ENCODE assay signal across 16 cellular contexts in the genomic region with DNA sequence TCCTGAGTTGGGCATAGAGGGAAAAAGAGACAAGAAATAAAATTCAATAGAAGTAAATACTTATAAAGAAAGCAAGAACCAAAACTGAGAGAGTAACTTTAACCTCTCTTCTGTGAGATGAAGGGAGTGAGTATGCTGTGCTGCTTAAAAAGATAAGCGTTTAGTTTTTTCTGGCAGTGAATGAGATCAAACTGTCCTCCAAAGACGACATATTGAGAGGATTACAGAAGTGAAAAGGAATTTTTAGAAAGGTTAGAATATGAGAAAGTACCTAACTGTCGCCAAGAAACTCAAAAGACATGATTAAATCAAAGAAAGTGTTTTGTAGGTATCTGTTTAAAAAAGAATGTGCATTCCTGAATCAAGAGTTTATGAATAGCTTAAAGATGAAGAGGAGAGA. TPM values are rescaled to one million over a fixed set of nuclear protein-coding genes. Genes with fewer than 3 reads are reported as not detected.
DNase-seq lines count a peak whose midpoint lies in the region; ATAC-seq and TF ChIP-seq lines count a peak whose summit lies in the region.
"Had no signal": no experiment of that assay in that cellular context is flagged by ENCODE, and none has a peak within 500 bp of the region (broad histone marks: within the 10 kb centered on the region; RNA-seq: fewer than 3 reads in every experiment).

No MANE protein-coding gene starts in this region.

- no peak for DNase-seq in HFFc6
- no peak for DNase-seq in activated B cell treated with CpG ODN at 0.5 μM for 24 hours
- DNase-seq in heart right ventricle = no peak
- no peak for DNase-seq in smooth muscle cell (lab: John Stamatoyannopoulos, UW; ENCODE audit: unreplicated experiment)
- DNase-seq in stimulated activated CD4-positive, alpha-beta T cell treated with anti-CD3 and anti-CD28 coated beads, Interleukin-4, amount 100 ng/mL, for 1 hour = no peak
- no peak for DNase-seq in NK-92 treated with Interleukin-12 subunit alpha and Interleukin-12 subunit beta, amount 100 ng/mL, for 24 hours (lab: John Stamatoyannopoulos, UW)
- DNase-seq: activated CD4-positive, alpha-beta T cell treated with anti-CD3 and anti-CD28 coated beads, Interleukin-2, amount 10 ng/mL, durations not matched to agents 24 days and 14 days; central memory CD4-positive, alpha-beta T cell; head of caudate nucleus; KG1; naive thymus-derived CD8-positive, alpha-beta T cell; RPMI8226 had no signal

- H3K9me3 Mint-ChIP-seq in HFFc6 (no peaks in the 10 kb centered on the region), activated B cell treated with CpG ODN at 0.5 μM for 24 hours (no peaks in the 10 kb centered on the region)
- H3K9me3 Mint-ChIP-seq: activated CD4-positive, alpha-beta T cell treated with anti-CD3 and anti-CD28 coated beads, Interleukin-2, amount 10 ng/mL, durations not matched to agents 24 days and 14 days; activated naive CD4-positive, alpha-beta T cell treated with anti-CD3 and anti-CD28 coated beads, Interleukin-2, amount 50 U/mL, for 72 hours; naive thymus-derived CD8-positive, alpha-beta T cell; T-helper 1 cell treated with Interleukin-12 subunit alpha and Interleukin-12 subunit beta and Interleukin-4 antibody, amounts not matched to agents 30 μg/mL and 1 μg/mL, for 36 hours had no signal

- H3K4me3 ChIP-seq in heart right ventricle (peak overlapping the region in 6 of 10 donors; percentile 7 to 48 (median 46)), smooth muscle cell (no peak overlapping the region)

- H4K20me1 ChIP-seq in smooth muscle cell (ENCODE audit: low read depth) = peaks cover 15% of the 10 kb centered on the region

- POLR2A ChIA-PET in activated B cell treated with CpG ODN at 0.5 μM for 24 hours (lab: Charles Lee) = interaction anchor here (1.6 kb wide), 1 partner anchor 16 kb away, joined by 8 read pairs; a partner anchor contains a TSS

- H2AFZ ChIP-seq in smooth muscle cell (ENCODE audit: low read depth) = no peak overlapping the region

- H3K4me2 ChIP-seq in smooth muscle cell = peak overlapping the region; percentile 13

- TF ChIP-seq CTCF in HFFc6 (IDR thresholded peaks at IDR 0.05) (no peak), activated B cell treated with CpG ODN at 0.5 μM for 24 hours (IDR thresholded peaks at IDR 0.05) (no peak), heart right ventricle (IDR thresholded peaks at IDR 0.05) (no peak), smooth muscle cell (IDR thresholded peaks at IDR 0.05; ENCODE audit: borderline replicate concordance, insufficient read depth, poor library complexity, severe bottlenecking) (no peak)

- H3K4me3 Mint-ChIP-seq in HFFc6 = peak overlapping the region; percentile 9; the same call in 1 of the 2 replicates
- no peak overlapping the region for H3K4me3 Mint-ChIP-seq in activated B cell treated with CpG ODN at 0.5 μM for 24 hours
- H3K4me3 Mint-ChIP-seq: activated CD4-positive, alpha-beta T cell treated with anti-CD3 and anti-CD28 coated beads, Interleukin-2, amount 10 ng/mL, durations not matched to agents 24 days and 14 days; naive thymus-derived CD8-positive, alpha-beta T cell; T-helper 1 cell treated with Interleukin-12 subunit alpha and Interleukin-12 subunit beta and Interleukin-4 antibody, amounts not matched to agents 30 μg/mL and 1 μg/mL, for 36 hours had no signal

- H3K27ac Mint-ChIP-seq in HFFc6 = peak overlapping the region; percentile 0; the same call in 1 of the 2 replicates
- peak overlapping the region; percentile 27 for H3K27ac Mint-ChIP-seq in activated B cell treated with CpG ODN at 0.5 μM for 24 hours
- H3K27ac Mint-ChIP-seq: activated CD4-positive, alpha-beta T cell treated with anti-CD3 and anti-CD28 coated beads, Interleukin-2, amount 10 ng/mL, durations not matched to agents 24 days and 14 days; activated naive CD4-positive, alpha-beta T cell treated with anti-CD3 and anti-CD28 coated beads, Interleukin-2, amount 50 U/mL, for 72 hours; naive thymus-derived CD8-positive, alpha-beta T cell; T-helper 1 cell treated with Interleukin-12 subunit alpha and Interleukin-12 subunit beta and Interleukin-4 antibody, amounts not matched to agents 30 μg/mL and 1 μg/mL, for 36 hours had no signal

- H3K27me3 Mint-ChIP-seq in HFFc6 (ENCODE audit: insufficient read depth) (peaks cover 2% of the 10 kb centered on the region; the same call in 1 of the 2 replicates), activated B cell treated with CpG ODN at 0.5 μM for 24 hours (no peaks in the 10 kb centered on the region)

- intact Hi-C loops in activated B cell treated with CpG ODN at 0.5 μM for 24 hours (cut with micrococcal nuclease) = no loop called here
- intact Hi-C loops in heart right ventricle (cut with DNase I) = loop anchor here in 2 of 10 donors (5.0 to 10.0 kb wide), 2 partner anchors 35 to 52 kb away; no protein-coding TSS in a partner anchor

- WGBS in heart right ventricle, 2 donors = 20 to 29% methylated on average over 3 of the region's 3 CpGs
- 54% methylated on average over 3 of the region's 3 CpGs for WGBS in smooth muscle cell (ENCODE audit: low lambda C conversion rate)

- peaks cover 42% of the 10 kb centered on the region for H3K79me2 ChIP-seq in smooth muscle cell (ENCODE audit: low read depth)

- peaks cover 10 to 75% (median 65%) of the 10 kb centered on the region in 9 donors for H3K4me1 ChIP-seq in heart right ventricle
- H3K4me1 ChIP-seq in smooth muscle cell (ENCODE audit: low read depth) = peaks cover 24% of the 10 kb centered on the region

- H3K9ac ChIP-seq in smooth muscle cell (ENCODE audit: low read depth) = no peak overlapping the region

- no peaks in the 10 kb centered on the region for H3F3A ChIP-seq in smooth muscle cell (ENCODE audit: low read depth)

- peak overlapping the region in 9 of 10 donors; percentile 41 to 79 (median 70) for H3K27ac ChIP-seq in heart right ventricle
- H3K27ac ChIP-seq in smooth muscle cell (ENCODE audit: low read depth) = peak overlapping the region; percentile 43

- CTCF ChIA-PET in activated B cell treated with CpG ODN at 0.5 μM for 24 hours (lab: Charles Lee) = no interaction called here

- H3K36me3 Mint-ChIP-seq in HFFc6 (ENCODE audit: low read depth) (no peaks in the 10 kb centered on the region), activated B cell treated with CpG ODN at 0.5 μM for 24 hours (ENCODE audit: low read depth) (no peaks in the 10 kb centered on the region)
- H3K36me3 Mint-ChIP-seq: activated naive CD4-positive, alpha-beta T cell treated with anti-CD3 and anti-CD28 coated beads, Interleukin-2, amount 50 U/mL, for 72 hours; naive thymus-derived CD8-positive, alpha-beta T cell had no signal

- H3K4me1 Mint-ChIP-seq in HFFc6 (ENCODE audit: low read depth) (peaks cover 40% of the 10 kb centered on the region), activated B cell treated with CpG ODN at 0.5 μM for 24 hours (peaks cover 56% of the 10 kb centered on the region)

- H3K27me3 ChIP-seq in heart right ventricle (no peaks in the 10 kb centered on the region), smooth muscle cell (ENCODE audit: low read depth) (no peaks in the 10 kb centered on the region)

- ATAC-seq in activated B cell treated with CpG ODN at 0.5 μM for 24 hours (ENCODE audit: low read depth) (no peak), heart right ventricle (peak in 1 of 8 donors; percentile 58), GM21786 (IDR thresholded peaks at IDR 0.05; ENCODE audit: unreplicated experiment) (no peak), GM19328 (IDR thresholded peaks at IDR 0.05; ENCODE audit: unreplicated experiment) (no peak)
- ATAC-seq: activated naive CD4-positive, alpha-beta T cell treated with anti-CD3 and anti-CD28 coated beads, Interleukin-2, amount 50 U/mL, for 72 hours; naive thymus-derived CD8-positive, alpha-beta T cell had no signal

- no peaks in the 10 kb centered on the region for H3K9me3 ChIP-seq in heart right ventricle
- H3K9me3 ChIP-seq in smooth muscle cell (replicated peaks; ENCODE audit: low read depth) = no peaks in the 10 kb centered on the region

- H3K36me3 ChIP-seq in heart right ventricle (no peaks in the 10 kb centered on the region), smooth muscle cell (ENCODE audit: low read depth) (no peaks in the 10 kb centered on the region)

RNA-seq across cellular contexts. Expression of a gene that starts 16.0 kb away (rescaled TPM):
- 1 to 10 TPM; 6.6 to 8.9 (median 6.9) TPM for total RNA-seq in HFFc6 (2021; fragmentation: NEBNext Ultra II Directional; extraction: Animal tissue kit (Norgen Biotek cat#: 25700))
- total RNA-seq in activated B cell treated with CpG ODN at 0.5 μM for 24 hours = 11.9 and 12.0 TPM in 2 replicates
- 100 to 1,000 TPM in 5 of 10 donors, 10 to 100 TPM in 5; 28.9 to 130 (median 102) TPM for total RNA-seq in heart right ventricle
- polyA plus RNA-seq in heart right ventricle = 10 to 100 TPM in 1 of 2 donors, 1 to 10 TPM in 1; 7.8 to 22.4 TPM
- 17.5 and 22.5 TPM in 2 replicates for total RNA-seq in smooth muscle cell
- 0.50 and 3.0 TPM in 2 replicates for polyA plus RNA-seq in smooth muscle cell
- polyA plus RNA-seq: naive thymus-derived CD8-positive, alpha-beta T cell had no signal
